In the genomic region with DNA sequence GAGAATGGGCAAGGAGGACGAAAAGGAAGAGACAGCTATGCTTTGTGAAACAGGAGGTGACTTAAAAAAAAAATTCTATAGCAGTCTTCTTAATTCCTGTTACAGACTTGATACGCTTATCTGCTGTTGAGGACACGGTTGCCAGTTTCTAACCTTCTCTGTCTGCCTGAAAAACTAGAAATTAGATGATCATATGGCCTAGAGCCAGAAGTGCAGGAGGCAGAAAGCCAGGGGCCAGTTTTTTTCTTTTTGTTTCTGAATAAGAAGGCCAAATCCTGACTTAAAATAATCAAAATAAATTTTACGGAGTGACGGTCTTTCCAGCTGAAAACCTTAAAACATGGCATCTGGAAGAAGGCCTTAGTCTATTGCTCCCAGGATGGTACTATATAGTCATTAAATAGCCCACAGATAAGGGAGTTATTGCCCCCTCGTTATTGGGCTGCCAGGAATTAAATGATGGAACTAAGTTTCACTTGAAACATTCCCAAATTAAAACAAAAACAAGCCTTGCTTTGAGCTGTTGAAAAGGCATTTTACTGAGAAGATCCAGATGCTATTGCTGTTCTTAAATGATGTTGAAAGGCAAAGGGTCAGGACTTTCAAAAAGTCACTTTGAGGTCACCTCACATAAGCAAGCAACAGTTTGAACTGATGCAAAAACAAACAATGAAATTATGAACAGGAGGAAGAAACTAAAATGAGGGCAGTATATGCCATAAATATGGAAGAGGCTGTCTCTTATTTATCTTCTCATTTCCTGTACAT, we compare ENCODE assay signal across 1 cellular context.
TF ChIP-seq lines count a peak whose summit lies in the region.

No MANE protein-coding gene starts in this region.

TF ChIP-seq in neural cell, 6 proteins besides CTCF, POLR2A, EP300 and RAD21 (continued from another document):
- TF ChIP-seq EZH2 (IDR thresholded peaks at IDR 0.05; ENCODE audit: borderline replicate concordance, insufficient read depth, low read length, poor library complexity, severe bottlenecking) (no peak), SMC3 (conservative IDR thresholded peaks at IDR 0.05; ENCODE audit: poor library complexity) (no peak), POLR2AphosphoS5 (IDR thresholded peaks at IDR 0.05) (no peak)
